Comparison of ENCODE assay signal across 8 cellular contexts in genomic region chr2:79040967-79041582, GRCh38. TPM values are rescaled to one million over a fixed set of nuclear protein-coding genes. Genes with fewer than 3 reads are reported as not detected.
A peak's percentile ranks its signal among the peaks of the same experiment; 100 is the strongest.
DNase-seq lines count a peak whose midpoint lies in the region; ATAC-seq and TF ChIP-seq lines count a peak whose summit lies in the region.

No MANE protein-coding gene starts in this region.

- H2AK5ac ChIP-seq in mesendoderm (ENCODE audit: low read length), result no peak overlapping the region

- no peak overlapping the region for H4K5ac ChIP-seq in mesendoderm (ENCODE audit: low read length)

- no peaks in the 10 kb centered on the region for H3K9me3 ChIP-seq in DND-41 (ENCODE audit: insufficient read depth, low read length, severe bottlenecking)
- no peaks in the 10 kb centered on the region for H3K9me3 ChIP-seq in Karpas-422 (ENCODE audit: low read length)
- no peaks in the 10 kb centered on the region for H3K9me3 ChIP-seq in WERI-Rb-1 (ENCODE audit: severe bottlenecking)

- H3K4me3 Mint-ChIP-seq in activated T-cell treated with anti-CD3 and anti-CD28 coated beads, Interleukin-2, amount 50 U/mL, for 24 hours, result no peak overlapping the region

- H3K4me3 ChIP-seq in DND-41 (ENCODE audit: low read depth in 1 of 2, low read length in 2 of 2) (no peak overlapping the region), Karpas-422 (ENCODE audit: low read length) (no peak overlapping the region), WERI-Rb-1 (ENCODE audit: low read depth, low read length) (no peak overlapping the region), mesendoderm (ENCODE audit: low read length) (no peak overlapping the region)

- H4K20me1 ChIP-seq in DND-41 (ENCODE audit: insufficient read depth, low read length) (no peaks in the 10 kb centered on the region), Karpas-422 (ENCODE audit: insufficient read depth, low read depth, low read length) (no peaks in the 10 kb centered on the region)

- H3K56ac ChIP-seq in mesendoderm (ENCODE audit: low read length), result no peak overlapping the region

- H3K4me1 ChIP-seq in DND-41 (ENCODE audit: insufficient read depth, low read length), result no peaks in the 10 kb centered on the region
- peaks cover 24% of the 10 kb centered on the region for H3K4me1 ChIP-seq in Karpas-422 (ENCODE audit: low read length)
- H3K4me1 ChIP-seq in mesendoderm (ENCODE audit: control insufficient read depth, low read depth, low read length), result no peaks in the 10 kb centered on the region

- no peaks in the 10 kb centered on the region for H3K36me3 Mint-ChIP-seq in activated T-cell treated with anti-CD3 and anti-CD28 coated beads, Interleukin-2, amount 50 U/mL, for 24 hours (ENCODE audit: low read depth)

- H3K27me3 Mint-ChIP-seq in activated T-cell treated with anti-CD3 and anti-CD28 coated beads, Interleukin-2, amount 50 U/mL, for 24 hours, result no peaks in the 10 kb centered on the region

- no peak overlapping the region for H2BK15ac ChIP-seq in mesendoderm (replicated peaks; ENCODE audit: low read depth)

- no peak overlapping the region for H2BK5ac ChIP-seq in mesendoderm (ENCODE audit: low read length)

- H3K4me2 ChIP-seq in DND-41 (ENCODE audit: insufficient read depth, low read length) (no peak overlapping the region), Karpas-422 (ENCODE audit: low read depth, low read length, poor library complexity, severe bottlenecking) (peak overlapping the region; percentile 28), mesendoderm (ENCODE audit: low read length) (no peak overlapping the region)

- ATAC-seq in DND-41 (ENCODE audit: insufficient read depth, low read depth), result no peak
- no peak for ATAC-seq in HG02759 (IDR thresholded peaks at IDR 0.05; ENCODE audit: unreplicated experiment)
- ATAC-seq in HG02885 (IDR thresholded peaks at IDR 0.05; ENCODE audit: poor library complexity, unreplicated experiment), result no peak

- DNase-seq in DND-41 (no peak), Karpas-422 (peak; percentile 76), WERI-Rb-1 (peak; percentile 17), mesendoderm (peak; percentile 58)
- no peak for DNase-seq in NK-92 treated with Interleukin-12 subunit alpha and Interleukin-12 subunit beta, amount 100 ng/mL, for 24 hours (lab: John Stamatoyannopoulos, UW)
- no peak for DNase-seq in activated T-cell treated with anti-CD3 and anti-CD28 coated beads, Interleukin-2, amount 50 U/mL, for 24 hours

- H4K8ac ChIP-seq in mesendoderm (ENCODE audit: low read depth, low read length), result no peak overlapping the region

- no peak overlapping the region for H3K27ac Mint-ChIP-seq in activated T-cell treated with anti-CD3 and anti-CD28 coated beads, Interleukin-2, amount 50 U/mL, for 24 hours

- no peaks in the 10 kb centered on the region for H3K79me2 ChIP-seq in DND-41 (ENCODE audit: insufficient read depth, low read length)
- no peaks in the 10 kb centered on the region for H3K79me2 ChIP-seq in Karpas-422 (ENCODE audit: low read length)
- H3K79me2 ChIP-seq in mesendoderm (ENCODE audit: control insufficient read depth, insufficient read depth, low read length), result no peaks in the 10 kb centered on the region

- no peaks in the 10 kb centered on the region for H3K36me3 ChIP-seq in DND-41 (ENCODE audit: insufficient read depth, low read length)
- no peaks in the 10 kb centered on the region for H3K36me3 ChIP-seq in Karpas-422 (ENCODE audit: insufficient read depth, low read length)
- H3K36me3 ChIP-seq in WERI-Rb-1, result no peaks in the 10 kb centered on the region
- no peaks in the 10 kb centered on the region for H3K36me3 ChIP-seq in mesendoderm (ENCODE audit: control insufficient read depth, insufficient read depth, low read length)

- no peak overlapping the region for H3K4ac ChIP-seq in mesendoderm (ENCODE audit: low read depth, low read length)

- TF ChIP-seq CTCF in DND-41 (IDR thresholded peaks at IDR 0.05; ENCODE audit: borderline replicate concordance, extremely low read depth, low read length, poor library complexity, severe bottlenecking) (peak; percentile 27), WERI-Rb-1 (IDR thresholded peaks at IDR 0.05; ENCODE audit: low read depth, low read length) (peak; percentile 60)

- H3K9ac ChIP-seq in DND-41 (ENCODE audit: low read depth, low read length) (no peak overlapping the region), Karpas-422 (ENCODE audit: low read length) (no peak overlapping the region), mesendoderm (ENCODE audit: low read length) (no peak overlapping the region)

- H3K23ac ChIP-seq in mesendoderm (ENCODE audit: low read length), result no peak overlapping the region

- no peak overlapping the region for H2BK120ac ChIP-seq in mesendoderm (ENCODE audit: low read depth, low read length)

- H3K27ac ChIP-seq in DND-41 (ENCODE audit: low read length) (no peak overlapping the region), Karpas-422 (ENCODE audit: low read length) (no peak overlapping the region), WERI-Rb-1 (no peak overlapping the region), mesendoderm (ENCODE audit: low read depth, low read length) (no peak overlapping the region)

- no peaks in the 10 kb centered on the region for H3K79me1 ChIP-seq in mesendoderm (ENCODE audit: low read length)

- WGBS in mesendoderm (ENCODE audit: extremely low coverage, insufficient coverage, low lambda C conversion rate), result 100% methylated on average over 1 of the region's 4 CpGs

- H3K18ac ChIP-seq in mesendoderm (ENCODE audit: low read length), result no peak overlapping the region

- peaks cover 9% of the 10 kb centered on the region for H3K9me3 Mint-ChIP-seq in activated T-cell treated with anti-CD3 and anti-CD28 coated beads, Interleukin-2, amount 50 U/mL, for 24 hours

- H3K9me2 ChIP-seq in Karpas-422 (replicated peaks; ENCODE audit: insufficient read depth, low read length), result no peaks in the 10 kb centered on the region

- H3K4me1 Mint-ChIP-seq in activated T-cell treated with anti-CD3 and anti-CD28 coated beads, Interleukin-2, amount 50 U/mL, for 24 hours (ENCODE audit: low read depth), result no peaks in the 10 kb centered on the region

- H2AFZ ChIP-seq in DND-41 (ENCODE audit: low read depth, low read length) (no peak overlapping the region), Karpas-422 (ENCODE audit: low read length) (no peak overlapping the region)

- H3K27me3 ChIP-seq in DND-41 (ENCODE audit: insufficient read depth, low read length, poor library complexity) (no peaks in the 10 kb centered on the region), Karpas-422 (ENCODE audit: low read length) (no peaks in the 10 kb centered on the region), WERI-Rb-1 (ENCODE audit: insufficient read depth, low read depth, severe bottlenecking) (peaks cover 7% of the 10 kb centered on the region), mesendoderm (ENCODE audit: insufficient read depth, low read length, poor library complexity) (no peaks in the 10 kb centered on the region)

RNA-seq across cellular contexts. Expression of gene REG3G, which starts 15.6 kb away (rescaled TPM):
- total RNA-seq in Karpas-422 (2014; rRNA removed; shearing (Covaris generic); ENCODE audit: low replicate concordance), result not detected in 2 replicates
- polyA plus RNA-seq in mesendoderm (2013, experiment 1 of 2), result not detected
- not detected for polyA plus RNA-seq in mesendoderm (2013, experiment 2 of 2)

RNA-seq across cellular contexts. Expression of gene REG1B, which starts 46.7 kb away (rescaled TPM):
- not detected in 2 replicates for total RNA-seq in Karpas-422 (2014; rRNA removed; shearing (Covaris generic); ENCODE audit: low replicate concordance)
- polyA plus RNA-seq in mesendoderm (2013, experiment 1 of 2), result not detected
- polyA plus RNA-seq in mesendoderm (2013, experiment 2 of 2), result not detected

Comparison
In these comparisons a context has a peak if more than half of its experiments do, and no peak if none do; other contexts are left out.
1. DNase-seq: peak in Karpas-422 (single experiment), WERI-Rb-1 (single experiment) and mesendoderm (single experiment); none in DND-41 (single experiment), NK-92 treated with Interleukin-12 subunit alpha and Interleukin-12 subunit beta, amount 100 ng/mL, for 24 hours (single experiment) and activated T-cell treated with anti-CD3 and anti-CD28 coated beads, Interleukin-2, amount 50 U/mL, for 24 hours (single experiment).